10 cellular contexts compared by ENCODE assay signal in genomic region chr5:74288038-74288437, GRCh38.
"Had no signal": no experiment of that assay in that cellular context is flagged by ENCODE, and none has a peak within 500 bp of the region (broad histone marks: within the 10 kb centered on the region; RNA-seq: fewer than 3 reads in every experiment).

No MANE protein-coding gene starts in this region.

- H3K27me3 ChIP-seq: ascending aorta, pancreas had no signal

- H3K9me3 ChIP-seq: ascending aorta, pancreas had no signal

- H3K27ac ChIP-seq: ascending aorta had no signal

- ATAC-seq: activated T-cell treated with anti-CD3 and anti-CD28 coated beads, Interleukin-2, amount 50 U/mL, for 72 hours; stimulated activated memory B cell treated with anti-CD40 and anti-IgM and Interleukin-4, amounts not matched to agents 10 μg/mL and 1 μg/mL and 100 μg/mL, for 72 hours had no signal

- H3K36me3 ChIP-seq: ascending aorta, pancreas had no signal

- DNase-seq: activated CD4-positive, alpha-beta memory T cell treated with anti-CD3 and anti-CD28 coated beads for 36 hours; activated CD4-positive, alpha-beta T cell treated with anti-CD3 and anti-CD28 coated beads for 1 hour; activated naive CD8-positive, alpha-beta T cell treated with anti-CD3 and anti-CD28 coated beads, Interleukin-2, amount 10 ng/mL, durations not matched to agents 7 days and 5 days; activated T-cell treated with anti-CD3 and anti-CD28 coated beads, Interleukin-2, amount 50 U/mL, for 72 hours; effector CD4-positive, alpha-beta T cell; pancreas; retina; T-helper 9 cell had no signal

- H3K4me3 ChIP-seq: ascending aorta, pancreas had no signal
